ENCODE assay signal across 27 cellular contexts in the genomic region with DNA sequence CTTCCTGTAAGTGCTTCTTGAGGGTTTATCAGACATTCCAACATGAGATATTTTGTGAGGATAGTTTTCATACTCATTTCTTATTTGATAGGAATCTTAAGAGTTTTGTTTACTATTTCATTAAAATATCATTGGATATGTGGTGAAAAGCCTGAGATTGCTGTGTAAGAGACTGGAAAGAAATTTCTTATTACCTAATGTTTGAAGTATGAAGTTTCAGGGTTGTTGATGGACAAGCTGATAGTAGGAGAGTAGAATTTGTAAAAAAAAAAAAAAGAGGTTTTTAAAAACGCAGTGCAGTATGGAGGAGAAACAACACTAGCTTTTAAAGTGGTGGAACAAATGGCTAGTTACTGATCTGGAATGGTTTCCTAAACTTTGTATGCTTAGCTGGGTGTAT.
"Had no signal": no experiment of that assay in that cellular context is flagged by ENCODE, and none has a peak within 500 bp of the region (broad histone marks: within the 10 kb centered on the region; RNA-seq: fewer than 3 reads in every experiment).

No MANE protein-coding gene starts in this region.

- DNase-seq: cortex of kidney; dorsolateral prefrontal cortex; effector CD4-positive, alpha-beta T cell; hypothalamus; immature natural killer cell; mucosa of descending colon; naive B cell; stimulated activated CD4-positive, alpha-beta T cell treated with anti-CD3 and anti-CD28 coated beads, Interleukin-12 subunit alpha, Interleukin-12 subunit beta, amount 100 ng/mL, for 4 hours; stimulated activated CD4-positive, alpha-beta T cell treated with anti-CD3 and anti-CD28 coated beads, Interleukin-1b, Interleukin-23, amount 100 ng/mL, for 48 hours; stimulated activated CD4-positive, alpha-beta T cell treated with anti-CD3 and anti-CD28 coated beads, Interleukin-4, amount 100 ng/mL, for 1 hour; stimulated activated CD8-positive, alpha-beta memory T cell treated with anti-CD3 and anti-CD28 coated beads, Interleukin-4, amount 100 ng/mL, for 48 hours; stimulated activated naive CD4-positive, alpha-beta T cell; stomach; testis; upper lobe of left lung had no signal

- H3K27ac Mint-ChIP-seq: immature natural killer cell; memory B cell; naive B cell; natural killer cell treated with Interleukin-12 subunit alpha and Interleukin-12 subunit beta and Interleukin-15 and Interleukin-18, amount 100 ng/mL, for 72 hours had no signal

- H3K4me2 ChIP-seq: smooth muscle cell had no signal

- H3K27ac ChIP-seq: dorsolateral prefrontal cortex, esophagus muscularis mucosa, neutrophil, parathyroid adenoma, prostate gland, right atrium auricular region, stomach, testis, tibial nerve had no signal

- H3K4me1 Mint-ChIP-seq: immature natural killer cell had no signal

- H3K4me1 ChIP-seq: esophagus muscularis mucosa, parathyroid adenoma, prostate gland, right atrium auricular region, testis, tibial nerve had no signal

- ATAC-seq: mucosa of descending colon; natural killer cell treated with Interleukin-12 subunit alpha and Interleukin-12 subunit beta and Interleukin-15 and Interleukin-18, amount 100 ng/mL, for 72 hours; sciatic nerve had no signal

- H3K9ac ChIP-seq: parathyroid adenoma had no signal

- H3K9me3 ChIP-seq: esophagus muscularis mucosa, mucosa of descending colon, neutrophil, prostate gland, right atrium auricular region, stomach, testis, upper lobe of left lung had no signal

- H3K27me3 ChIP-seq: dorsolateral prefrontal cortex, esophagus muscularis mucosa, right atrium auricular region, stomach, testis, tibial nerve, upper lobe of left lung had no signal

- H3K36me3 ChIP-seq: neutrophil, prostate gland, right atrium auricular region had no signal

- H3K9me3 Mint-ChIP-seq: natural killer cell treated with Interleukin-12 subunit alpha and Interleukin-12 subunit beta and Interleukin-15 and Interleukin-18, amount 100 ng/mL, for 72 hours had no signal

- H3K4me3 ChIP-seq: dorsolateral prefrontal cortex, esophagus muscularis mucosa, lung, mucosa of descending colon, prostate gland, right atrium auricular region, smooth muscle cell, stomach, testis, tibial nerve, upper lobe of left lung had no signal

- H3K4me3 Mint-ChIP-seq: immature natural killer cell; memory B cell; naive B cell; natural killer cell treated with Interleukin-12 subunit alpha and Interleukin-12 subunit beta and Interleukin-15 and Interleukin-18, amount 100 ng/mL, for 72 hours; neural crest cell had no signal

- H2AFZ ChIP-seq: parathyroid adenoma had no signal

- H3K27me3 Mint-ChIP-seq: memory B cell; naive B cell; natural killer cell treated with Interleukin-12 subunit alpha and Interleukin-12 subunit beta and Interleukin-15 and Interleukin-18, amount 100 ng/mL, for 72 hours had no signal
